In genomic region chr2:216733046-216733445, GRCh38 we compare ENCODE assay signal across 16 cellular contexts.
"Had no signal": no experiment of that assay in that cellular context is flagged by ENCODE, and none has a peak within 500 bp of the region (broad histone marks: within the 10 kb centered on the region; RNA-seq: fewer than 3 reads in every experiment).

No MANE protein-coding gene starts in this region.

- H3K27me3 ChIP-seq: heart left ventricle, right lobe of liver, stomach had no signal

- H3K27ac ChIP-seq: coronary artery, psoas muscle, right lobe of liver, skin epidermis, stomach had no signal

- H3K9me3 ChIP-seq: heart left ventricle, psoas muscle, right lobe of liver, stomach had no signal

- DNase-seq: central memory CD4-positive, alpha-beta T cell; effector CD8-positive, alpha-beta T cell; heart left ventricle; left cardiac atrium; mammary epithelial cell; psoas muscle; retina; right lobe of liver; stimulated activated CD4-positive, alpha-beta T cell treated with anti-CD3 and anti-CD28 coated beads, Interleukin-12 subunit alpha, Interleukin-12 subunit beta, amount 100 ng/mL, for 4 hours; stimulated activated naive CD4-positive, alpha-beta T cell; stomach; trophoblast cell had no signal

- H3K4me1 ChIP-seq: psoas muscle, right lobe of liver had no signal

- H3K36me3 ChIP-seq: heart left ventricle, right lobe of liver, stomach had no signal

- ATAC-seq: esophagus mucosa; left cardiac atrium; natural killer cell treated with Interleukin-12 subunit alpha and Interleukin-12 subunit beta and Interleukin-15 and Interleukin-18, amount 100 ng/mL, for 72 hours; psoas muscle; right lobe of liver had no signal

- H3K4me3 ChIP-seq: coronary artery, heart left ventricle, psoas muscle, right lobe of liver, skin epidermis, stomach had no signal
